10 cellular contexts compared by ENCODE assay signal in the genomic region with DNA sequence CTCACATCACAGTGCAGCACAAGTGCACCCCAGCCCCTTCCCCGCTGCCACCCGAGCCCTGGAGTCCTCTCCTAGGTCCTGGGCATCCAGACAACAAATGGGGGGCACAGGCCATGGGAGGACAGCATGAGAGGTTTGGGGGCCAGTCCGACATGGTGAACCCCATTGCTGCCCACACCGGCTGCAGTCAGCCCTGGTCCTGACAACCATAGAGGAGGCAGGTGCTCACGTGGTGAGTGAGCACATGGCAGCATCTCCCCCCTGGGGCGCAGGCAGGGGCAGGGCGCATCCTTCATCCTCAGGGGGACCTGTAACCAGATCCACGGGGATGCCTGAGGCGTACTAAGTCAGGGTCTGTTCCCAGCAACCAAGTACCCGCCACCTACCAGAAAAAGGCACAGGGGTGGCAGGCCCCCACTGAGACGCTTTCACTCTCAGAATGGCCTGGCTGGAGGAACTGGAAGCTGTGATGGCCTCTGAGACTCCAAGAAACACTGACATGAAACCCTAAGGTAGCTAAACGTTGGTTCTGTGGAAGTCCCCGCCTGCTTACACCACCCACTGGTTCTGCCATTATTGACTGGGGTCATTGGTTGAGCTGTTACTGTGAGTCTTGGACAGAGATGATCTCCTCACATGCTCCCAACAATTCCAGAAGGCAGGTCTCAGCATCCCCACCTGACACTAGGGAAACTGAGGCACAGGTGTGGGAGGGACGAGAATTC. TPM values are rescaled to one million over a fixed set of nuclear protein-coding genes. Genes with fewer than 3 reads are reported as not detected.
A peak's percentile ranks its signal among the peaks of the same experiment; 100 is the strongest.
DNase-seq lines count a peak whose midpoint lies in the region; ATAC-seq and TF ChIP-seq lines count a peak whose summit lies in the region.
"Had no signal": no experiment of that assay in that cellular context is flagged by ENCODE, and none has a peak within 500 bp of the region (broad histone marks: within the 10 kb centered on the region; RNA-seq: fewer than 3 reads in every experiment).

No MANE protein-coding gene starts in this region.

- CTCF ChIA-PET in activated B cell treated with CpG ODN at 0.5 μM for 24 hours (lab: Charles Lee): interaction anchor here (0.8 to 2.1 kb wide), 4 partner anchors 30 to 191 kb away, joined by 3 to 8 read pairs (median 6); partner anchors contain the start of genes HAUS3 and POLN

- H3K4me1 ChIP-seq in esophagus squamous epithelium (peaks cover 22 to 50% (median 40%) of the 10 kb centered on the region in 3 donors), suprapubic skin (peaks cover 43% of the 10 kb centered on the region), right cardiac atrium (ENCODE audit: control insufficient read depth, insufficient read depth, low read length) (peaks cover 13% of the 10 kb centered on the region)

- TF ChIP-seq POLR2A in esophagus squamous epithelium (IDR thresholded peaks at IDR 0.05) (no peak), suprapubic skin (IDR thresholded peaks at IDR 0.05) (no peak)

- 69 to 81% methylated on average over 5 to 6 of the region's 14 CpGs for WGBS in esophagus squamous epithelium, 2 donors
- 88% methylated on average over 5 of the region's 14 CpGs for WGBS in suprapubic skin
- WGBS in right cardiac atrium: 84% methylated on average over 14 of the region's 14 CpGs

- H3K9me3 Mint-ChIP-seq in activated B cell treated with CpG ODN at 0.5 μM for 24 hours: no peaks in the 10 kb centered on the region

- POLR2A ChIA-PET in activated B cell treated with CpG ODN at 0.5 μM for 24 hours (lab: Charles Lee): interaction anchor here (0.6 to 2.7 kb wide), 6 partner anchors 19 to 551 kb away, joined by 3 to 22 read pairs (median 9); partner anchors contain the start of genes GRK4, HAUS3, MXD4 and NOP14

- ATAC-seq in activated B cell treated with CpG ODN at 0.5 μM for 24 hours (ENCODE audit: low read depth): no peak
- no peak for ATAC-seq in GM18909 (IDR thresholded peaks at IDR 0.05; ENCODE audit: poor library complexity, unreplicated experiment)
- ATAC-seq in right cardiac atrium: no peak
- no peak for ATAC-seq in HG02884 (IDR thresholded peaks at IDR 0.05; ENCODE audit: unreplicated experiment)

- peaks cover 13% of the 10 kb centered on the region for H3K27me3 Mint-ChIP-seq in activated B cell treated with CpG ODN at 0.5 μM for 24 hours

- no peaks in the 10 kb centered on the region for H3K9me3 ChIP-seq in esophagus squamous epithelium
- H3K9me3 ChIP-seq in suprapubic skin: no peaks in the 10 kb centered on the region
- H3K9me3 ChIP-seq in right cardiac atrium (ENCODE audit: control insufficient read depth, low read length): no peaks in the 10 kb centered on the region
- H3K9me3 ChIP-seq: heart left ventricle had no signal

- H3K36me3 ChIP-seq in esophagus squamous epithelium: no peaks in the 10 kb centered on the region
- H3K36me3 ChIP-seq in suprapubic skin: no peaks in the 10 kb centered on the region
- H3K36me3 ChIP-seq: heart left ventricle had no signal

- intact Hi-C loops in activated B cell treated with CpG ODN at 0.5 μM for 24 hours (cut with micrococcal nuclease): loop anchor here (2.0 to 10.0 kb wide), 3 partner anchors 21 to 523 kb away; partner anchors contain the start of gene NELFA
- intact Hi-C loops in esophagus squamous epithelium (cut with DNase I): loop anchor here (10.0 kb wide), 1 partner anchor 157 kb away; no protein-coding TSS in a partner anchor
- intact Hi-C loops in right cardiac atrium (cut with DNase I): loop anchor here in 2 of 4 donors (10.0 kb wide), 1 partner anchor 157 kb away; no protein-coding TSS in a partner anchor

- peak; percentile 52 for DNase-seq in activated CD4-positive, alpha-beta T cell treated with anti-CD3 and anti-CD28 coated beads for 48 hours
- no peak for DNase-seq in activated CD4-positive, alpha-beta T cell treated with anti-CD3 and anti-CD28 coated beads, Interleukin-2, amount 50 U/mL, for 4 hours
- DNase-seq in activated B cell treated with CpG ODN at 0.5 μM for 24 hours (no peak), esophagus squamous epithelium (lab: John Stamatoyannopoulos, UW) (no peak), suprapubic skin (ENCODE audit: low spot score in 2 of 2) (no peak), right cardiac atrium (no peak)

- peaks cover 30% of the 10 kb centered on the region for H3K4me1 Mint-ChIP-seq in activated B cell treated with CpG ODN at 0.5 μM for 24 hours

- H3K36me3 Mint-ChIP-seq in activated B cell treated with CpG ODN at 0.5 μM for 24 hours (ENCODE audit: low read depth): no peaks in the 10 kb centered on the region

- peak overlapping the region; percentile 73 for H3K27ac Mint-ChIP-seq in activated B cell treated with CpG ODN at 0.5 μM for 24 hours

- H3K27me3 ChIP-seq in esophagus squamous epithelium: peaks cover 0 to 17% (median 0%) of the 10 kb centered on the region in 4 donors
- H3K27me3 ChIP-seq in suprapubic skin: peaks cover 6% of the 10 kb centered on the region
- no peaks in the 10 kb centered on the region for H3K27me3 ChIP-seq in right cardiac atrium (ENCODE audit: control insufficient read depth, insufficient read depth)

- no peak for TF ChIP-seq EP300 in suprapubic skin (IDR thresholded peaks at IDR 0.05)

- H3K4me3 ChIP-seq in esophagus squamous epithelium (peak overlapping the region in 2 of 4 donors; percentile 29 to 60), suprapubic skin (no peak overlapping the region), right cardiac atrium (ENCODE audit: low read length) (no peak overlapping the region)

- H3K4me3 Mint-ChIP-seq in activated B cell treated with CpG ODN at 0.5 μM for 24 hours: peak overlapping the region; percentile 81

- H3K27ac ChIP-seq in esophagus squamous epithelium (peak overlapping the region; percentile 77 to 91 (median 84)), suprapubic skin (peak overlapping the region; percentile 70), right cardiac atrium (ENCODE audit: low read length) (no peak overlapping the region)

- no peak for TF ChIP-seq CTCF in activated B cell treated with CpG ODN at 0.5 μM for 24 hours (IDR thresholded peaks at IDR 0.05)
- TF ChIP-seq CTCF in esophagus squamous epithelium (IDR thresholded peaks at IDR 0.05): no peak
- TF ChIP-seq CTCF in suprapubic skin (IDR thresholded peaks at IDR 0.05): no peak

RNA-seq across cellular contexts. Expression of gene ZFYVE28, which starts 6.5 kb away (rescaled TPM):
- total RNA-seq in activated B cell treated with CpG ODN at 0.5 μM for 24 hours (5.9 and 6.1 TPM in 2 replicates), esophagus squamous epithelium (1 to 10 TPM; 5.1 to 8.5 (median 8.2) TPM), suprapubic skin (10 to 100 TPM in 2 of 4 donors, 1 to 10 TPM in 2; 7.6 to 21.3 (median 9.9) TPM), right cardiac atrium (1 to 10 TPM; 4.4 to 5.9 (median 5.5) TPM)
- polyA plus RNA-seq in right cardiac atrium: 3.5 TPM

RNA-seq across cellular contexts. Expression of gene CFAP99, which starts 6.8 kb away (rescaled TPM):
- not detected in 2 replicates for total RNA-seq in activated B cell treated with CpG ODN at 0.5 μM for 24 hours
- under 1 TPM in 1 of 4 donors, not detected in 3; 0.11 TPM for total RNA-seq in esophagus squamous epithelium
- total RNA-seq in suprapubic skin: not detected
- total RNA-seq in right cardiac atrium: not detected
- not detected for polyA plus RNA-seq in right cardiac atrium
- total RNA-seq: heart left ventricle had no signal
- polyA plus RNA-seq: AG04450, heart left ventricle had no signal

RNA-seq across cellular contexts. Expression of gene RNF4, which starts 57.0 kb away (rescaled TPM):
- 93.5 and 93.6 TPM in 2 replicates for total RNA-seq in activated B cell treated with CpG ODN at 0.5 μM for 24 hours
- total RNA-seq in esophagus squamous epithelium: 10 to 100 TPM; 29.6 to 38.1 (median 32.6) TPM
- total RNA-seq in suprapubic skin: 10 to 100 TPM; 31.2 to 57.2 (median 44.0) TPM
- total RNA-seq in right cardiac atrium: 10 to 100 TPM; 28.2 to 35.7 (median 32.1) TPM
- 16.3 TPM for polyA plus RNA-seq in right cardiac atrium
